Comparison of ENCODE assay signal across 8 cellular contexts in the genomic region with DNA sequence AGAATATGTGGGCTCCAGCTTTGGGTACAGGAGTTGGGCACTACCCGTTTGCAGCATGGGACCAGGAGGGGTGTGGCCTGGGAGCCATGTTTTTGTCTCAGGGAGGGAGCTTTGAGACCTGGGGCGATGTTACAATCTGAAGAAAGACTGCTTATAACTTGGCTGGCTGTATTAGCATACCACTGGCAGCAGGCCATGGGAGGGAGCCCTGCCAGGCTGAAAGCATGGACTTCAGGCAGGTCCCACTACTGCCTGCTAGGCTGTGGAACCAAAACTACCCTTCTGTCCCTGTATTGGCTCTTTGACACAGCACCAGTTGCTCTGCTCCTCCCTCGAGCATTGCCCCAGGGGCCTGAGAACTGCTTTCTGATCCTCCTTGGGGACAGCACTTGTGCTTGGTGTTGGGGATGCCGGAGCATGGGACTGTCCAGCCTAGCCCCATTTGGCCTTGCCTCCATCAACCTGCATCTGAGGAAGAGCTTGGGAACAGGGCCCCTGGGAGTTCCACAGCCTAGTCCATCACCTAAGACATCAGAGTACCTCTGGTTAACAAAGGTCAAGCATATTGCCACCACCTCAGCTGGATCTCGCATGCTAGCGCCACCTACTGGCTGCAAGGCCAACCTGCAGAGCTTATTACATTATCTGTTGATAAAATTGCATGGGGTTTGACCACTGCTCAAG.
DNase-seq lines count a peak whose midpoint lies in the region; ATAC-seq and TF ChIP-seq lines count a peak whose summit lies in the region.

No MANE protein-coding gene starts in this region.

- no peak for ATAC-seq in GM21515 (IDR thresholded peaks at IDR 0.05; ENCODE audit: unreplicated experiment)
- ATAC-seq in HG03457 (IDR thresholded peaks at IDR 0.05; ENCODE audit: unreplicated experiment), result no peak

- DNase-seq in AG09319 (ENCODE audit: extremely low read depth, low read depth) (peak; percentile 35), GM13976 (ENCODE audit: low spot score) (peak; percentile 46), HL-60 (ENCODE audit: low read depth in 1 of 2, low spot score in 1 of 2) (peak; percentile 24 to 39), fibroblast of mammary gland (ENCODE audit: low read depth) (peak; percentile 44), retinal pigment epithelial cell (ENCODE audit: low read depth) (peak; percentile 16)

- no peak overlapping the region for H3K27ac ChIP-seq in HL-60 (replicated peaks)

- in situ Hi-C loops in GM13976 (cut with MboI; ENCODE audit: low sequenced_read_pairs, unreplicated experiment), result no loop called here

- H3K4me3 ChIP-seq in HL-60 (replicated peaks; ENCODE audit: insufficient read depth, low read length), result no peak overlapping the region
- H3K4me3 ChIP-seq in WI38 (ENCODE audit: low read depth, low read length), result no peak overlapping the region
- no peak overlapping the region for H3K4me3 ChIP-seq in fibroblast of mammary gland (ENCODE audit: control insufficient read depth, low read depth, low read length)
- H3K4me3 ChIP-seq in retinal pigment epithelial cell (ENCODE audit: low read length), result no peak overlapping the region

- H3K27me3 ChIP-seq in HL-60 (ENCODE audit: insufficient read depth, poor library complexity, severe bottlenecking), result no peaks in the 10 kb centered on the region

- peak; percentile 45 for TF ChIP-seq CTCF in AG09319 (IDR thresholded peaks at IDR 0.05; ENCODE audit: low read depth, low read length)
- TF ChIP-seq CTCF in GM13976 (IDR thresholded peaks at IDR 0.05; ENCODE audit: borderline replicate concordance, control extremely low read depth, extremely low read depth, insufficient read depth, missing control alignments), result peak; percentile 64
- TF ChIP-seq CTCF in HL-60 (IDR thresholded peaks at IDR 0.05; ENCODE audit: insufficient read depth, low read length), result peak; percentile 67
- peak; percentile 54 for TF ChIP-seq CTCF in WI38 (IDR thresholded peaks at IDR 0.05; ENCODE audit: low read depth, low read length)
- peak; percentile 66 for TF ChIP-seq CTCF in fibroblast of mammary gland (conservative IDR thresholded peaks at IDR 0.05; ENCODE audit: control insufficient read depth, insufficient read depth, low read depth, low read length)
- peak; percentile 76 for TF ChIP-seq CTCF in retinal pigment epithelial cell (conservative IDR thresholded peaks at IDR 0.05; ENCODE audit: low read depth, low read length)
